In genomic region chr19:41311613-41312012, GRCh38 we compare ENCODE assay signal across 10 cellular contexts. TPM values are rescaled to one million over a fixed set of nuclear protein-coding genes. Genes with fewer than 3 reads are reported as not detected.
A peak's percentile ranks its signal among the peaks of the same experiment; 100 is the strongest.
DNase-seq lines count a peak whose midpoint lies in the region; ATAC-seq and TF ChIP-seq lines count a peak whose summit lies in the region.
"Had no signal": no experiment of that assay in that cellular context is flagged by ENCODE, and none has a peak within 500 bp of the region (broad histone marks: within the 10 kb centered on the region; RNA-seq: fewer than 3 reads in every experiment).

No MANE protein-coding gene starts in this region.

- no TSS peak for BruUV-seq in PC-9 (replicated peaks; lab: Mats Ljungman, UMichigan)

- no peak overlapping the region for H3K9ac ChIP-seq in smooth muscle cell (ENCODE audit: low read depth)

- 77% methylated on average over 8 of the region's 8 CpGs for WGBS in smooth muscle cell (ENCODE audit: low lambda C conversion rate)

- H3K4me1 ChIP-seq in PC-9 (replicated peaks; ENCODE audit: insufficient read depth) (peaks cover 16% of the 10 kb centered on the region), smooth muscle cell (ENCODE audit: low read depth) (peaks cover 17% of the 10 kb centered on the region)

- no peak for ATAC-seq in activated CD8-positive, alpha-beta memory T cell treated with anti-CD3 and anti-CD28 coated beads, Interleukin-2, amount 10 ng/mL, durations not matched to agents 7 days and 5 days
- ATAC-seq in GM21360 (IDR thresholded peaks at IDR 0.05; ENCODE audit: unreplicated experiment) (no peak), GM19328 (IDR thresholded peaks at IDR 0.05; ENCODE audit: unreplicated experiment) (no peak)

- H3K27me3 Mint-ChIP-seq in activated CD8-positive, alpha-beta memory T cell treated with anti-CD3 and anti-CD28 coated beads, Interleukin-2, amount 10 ng/mL, durations not matched to agents 7 days and 5 days: no peaks in the 10 kb centered on the region

- H3K4me3 ChIP-seq in PC-9 (peak overlapping the region; percentile 88; the same call in 1 of the 2 replicates), fibroblast of pulmonary artery (replicated peaks; ENCODE audit: low read depth, low read length) (peak overlapping the region; percentile 96), smooth muscle cell (peak overlapping the region; percentile 72)

- 0 out of 2 replicates have a peak, but pooled peaks cover 7% of the 10 kb centered on the region for H4K20me1 ChIP-seq in PC-9 (ENCODE audit: insufficient read depth)
- H4K20me1 ChIP-seq in smooth muscle cell (ENCODE audit: low read depth): peaks cover 34% of the 10 kb centered on the region

- CTCF ChIA-PET in activated CD8-positive, alpha-beta memory T cell treated with anti-CD3 and anti-CD28 coated beads, Interleukin-2, amount 10 ng/mL, durations not matched to agents 7 days and 5 days (lab: Charles Lee): interaction anchor here (1.5 to 11.7 kb wide), 4 partner anchors 9 to 47 kb away, joined by 4 to 110 read pairs (median 20); partner anchors contain the start of gene HNRNPUL1
- CTCF ChIA-PET in PC-9 (lab: Charles Lee): no interaction called here

- H3K4me2 ChIP-seq in PC-9 (peak overlapping the region; percentile 89), smooth muscle cell (peak overlapping the region; percentile 84)

- H3K4me3 Mint-ChIP-seq in activated CD8-positive, alpha-beta memory T cell treated with anti-CD3 and anti-CD28 coated beads, Interleukin-2, amount 10 ng/mL, durations not matched to agents 7 days and 5 days: peak overlapping the region; percentile 51

- peak overlapping the region; percentile 48 for H3K27ac Mint-ChIP-seq in activated CD8-positive, alpha-beta memory T cell treated with anti-CD3 and anti-CD28 coated beads, Interleukin-2, amount 10 ng/mL, durations not matched to agents 7 days and 5 days

- H3K27ac ChIP-seq in PC-9 (no peak overlapping the region), smooth muscle cell (ENCODE audit: low read depth) (peak overlapping the region; percentile 89)

- H3K9me2 ChIP-seq in PC-9 (ENCODE audit: insufficient read depth): no peaks in the 10 kb centered on the region

- POLR2A ChIA-PET in PC-9 (lab: Charles Lee; ENCODE audit: unreplicated experiment): interaction anchor here (0.6 to 0.7 kb wide), 2 partner anchors 10 to 17 kb away, joined by 3 read pairs; no protein-coding TSS in a partner anchor

- H2AFZ ChIP-seq in PC-9: no peak overlapping the region
- H2AFZ ChIP-seq in smooth muscle cell (ENCODE audit: low read depth): no peak overlapping the region

- H3K79me2 ChIP-seq in PC-9 (ENCODE audit: low read depth): peaks cover 25% of the 10 kb centered on the region
- H3K79me2 ChIP-seq in smooth muscle cell (ENCODE audit: low read depth): peaks cover 46% of the 10 kb centered on the region

- H3K27me3 ChIP-seq in PC-9 (ENCODE audit: insufficient read depth, low read depth) (no peaks in the 10 kb centered on the region), smooth muscle cell (ENCODE audit: low read depth) (no peaks in the 10 kb centered on the region)
- H3K27me3 ChIP-seq: BE2C had no signal

- TF ChIP-seq CTCF in PC-9 (conservative IDR thresholded peaks at IDR 0.05) (no peak), fibroblast of pulmonary artery (IDR thresholded peaks at IDR 0.05; ENCODE audit: low read length, missing control alignments) (no peak), smooth muscle cell (IDR thresholded peaks at IDR 0.05; ENCODE audit: borderline replicate concordance, insufficient read depth, poor library complexity, severe bottlenecking) (no peak)

- H3K36me3 Mint-ChIP-seq in activated CD8-positive, alpha-beta memory T cell treated with anti-CD3 and anti-CD28 coated beads, Interleukin-2, amount 10 ng/mL, durations not matched to agents 7 days and 5 days: peaks cover 43% of the 10 kb centered on the region

- peaks cover 59% of the 10 kb centered on the region for H3K4me1 Mint-ChIP-seq in activated CD8-positive, alpha-beta memory T cell treated with anti-CD3 and anti-CD28 coated beads, Interleukin-2, amount 10 ng/mL, durations not matched to agents 7 days and 5 days

- intact Hi-C loops in PC-9 (cut with micrococcal nuclease; ENCODE audit: unreplicated experiment): no loop called here

- H3K36me3 ChIP-seq in PC-9 (ENCODE audit: low read depth) (0 out of 2 replicates have a peak, but pooled peaks cover 4% of the 10 kb centered on the region), smooth muscle cell (ENCODE audit: low read depth) (no peaks in the 10 kb centered on the region)

- peaks cover 38% of the 10 kb centered on the region for H3F3A ChIP-seq in PC-9 (ENCODE audit: insufficient read depth, low read depth)
- peaks cover 37% of the 10 kb centered on the region for H3F3A ChIP-seq in smooth muscle cell (ENCODE audit: low read depth)

- H3K9me3 Mint-ChIP-seq in activated CD8-positive, alpha-beta memory T cell treated with anti-CD3 and anti-CD28 coated beads, Interleukin-2, amount 10 ng/mL, durations not matched to agents 7 days and 5 days (ENCODE audit: low read depth): no peaks in the 10 kb centered on the region

- H3K9me3 ChIP-seq in PC-9 (ENCODE audit: insufficient read depth, low read depth): no peaks in the 10 kb centered on the region
- no peaks in the 10 kb centered on the region for H3K9me3 ChIP-seq in smooth muscle cell (replicated peaks; ENCODE audit: low read depth)
- H3K9me3 ChIP-seq: BE2C had no signal

- no peak for DNase-seq in activated CD8-positive, alpha-beta memory T cell treated with anti-CD3 and anti-CD28 coated beads, Interleukin-2, amount 10 ng/mL, durations not matched to agents 7 days and 5 days
- no peak for DNase-seq in activated CD8-positive, alpha-beta memory T cell treated with anti-CD3 and anti-CD28 coated beads, Interleukin-2, amount 50 U/mL, for 4 hours
- DNase-seq in PC-9: no peak
- DNase-seq in fibroblast of pulmonary artery (ENCODE audit: low read depth): no peak
- DNase-seq in smooth muscle cell (lab: John Stamatoyannopoulos, UW; ENCODE audit: unreplicated experiment): no peak
- DNase-seq in T-helper 9 cell: no peak
- DNase-seq: BE2C, NCI-H1436 had no signal

RNA-seq across cellular contexts. Expression of gene CCDC97, which starts 1.6 kb away (rescaled TPM):
- 10 to 100 TPM; 42.9 to 43.5 TPM for total RNA-seq in activated CD8-positive, alpha-beta memory T cell treated with anti-CD3 and anti-CD28 coated beads, Interleukin-2, amount 10 ng/mL, durations not matched to agents 7 days and 5 days
- 24.1 and 26.4 TPM in 2 replicates for total RNA-seq in PC-9 (2021)
- total RNA-seq in smooth muscle cell: 3.0 and 7.5 TPM in 2 replicates
- polyA plus RNA-seq in smooth muscle cell: 15.3 and 18.2 TPM in 2 replicates

RNA-seq across cellular contexts. Expression of gene TGFB1, which starts 42.1 kb away (rescaled TPM):
- 100 to 1,000 TPM; 171 to 179 TPM for total RNA-seq in activated CD8-positive, alpha-beta memory T cell treated with anti-CD3 and anti-CD28 coated beads, Interleukin-2, amount 10 ng/mL, durations not matched to agents 7 days and 5 days
- total RNA-seq in PC-9 (2021): 67.9 and 74.9 TPM in 2 replicates
- total RNA-seq in smooth muscle cell: 37.6 and 51.7 TPM in 2 replicates
- polyA plus RNA-seq in smooth muscle cell: 199 and 216 TPM in 2 replicates

RNA-seq across cellular contexts. Expression of gene HNRNPUL1, which starts 47.4 kb away (rescaled TPM):
- total RNA-seq in activated CD8-positive, alpha-beta memory T cell treated with anti-CD3 and anti-CD28 coated beads, Interleukin-2, amount 10 ng/mL, durations not matched to agents 7 days and 5 days: 100 to 1,000 TPM; 342 to 348 TPM
- total RNA-seq in PC-9 (2021): 248 and 266 TPM in 2 replicates
- total RNA-seq in smooth muscle cell: 78.6 and 101 TPM in 2 replicates
- polyA plus RNA-seq in smooth muscle cell: 121 and 125 TPM in 2 replicates

RNA-seq across cellular contexts. Expression of gene B9D2, which starts 52.3 kb away (rescaled TPM):
- total RNA-seq in activated CD8-positive, alpha-beta memory T cell treated with anti-CD3 and anti-CD28 coated beads, Interleukin-2, amount 10 ng/mL, durations not matched to agents 7 days and 5 days: 1 to 10 TPM; 8.2 to 9.3 TPM
- total RNA-seq in PC-9 (2021): 8.0 and 10.8 TPM in 2 replicates
- 1.6 and 2.1 TPM in 2 replicates for total RNA-seq in smooth muscle cell
- polyA plus RNA-seq in smooth muscle cell: 12.2 and 13.9 TPM in 2 replicates
